In genomic region chr11:43930868-43931716, GRCh38 we compare ENCODE assay signal across 22 cellular contexts. TPM values are rescaled to one million over a fixed set of nuclear protein-coding genes. Genes with fewer than 3 reads are reported as not detected.
DNase-seq lines count a peak whose midpoint lies in the region; ATAC-seq, FAIRE-seq and TF ChIP-seq lines count a peak whose summit lies in the region.
"Had no signal": no experiment of that assay in that cellular context is flagged by ENCODE, and none has a peak within 500 bp of the region (broad histone marks: within the 10 kb centered on the region; RNA-seq: fewer than 3 reads in every experiment).

No MANE protein-coding gene starts in this region.

- H2AFZ ChIP-seq in KMS-11 (ENCODE audit: low read depth) = peak overlapping the region; percentile 17; the same call in 1 of the 2 replicates
- H2AFZ ChIP-seq in K562 (ENCODE audit: low read depth, low read length) = no peak overlapping the region

- intact Hi-C loops in K562 (cut with micrococcal nuclease) = no loop called here

- no peak overlapping the region for H3K4me3 ChIP-seq in KMS-11 (IDR thresholded peaks at IDR 0.05; ENCODE audit: insufficient read depth, low read depth, low read length)
- no peak overlapping the region for H3K4me3 ChIP-seq in K562
- H3K4me3 ChIP-seq: gastroesophageal sphincter, sigmoid colon, tibial artery had no signal

- H3K79me2 ChIP-seq in KMS-11 (ENCODE audit: insufficient read depth, low read depth) (no peaks in the 10 kb centered on the region), K562 (ENCODE audit: control insufficient read depth, insufficient read depth, low read length) (no peaks in the 10 kb centered on the region)

- CTCF ChIA-PET in K562 (lab: Yijun Ruan, JAX; ENCODE audit: low intra/inter-chr PET ratio) = no interaction called here

- H3K36me3 Mint-ChIP-seq in stimulated activated effector memory CD8-positive, alpha-beta T cell treated with anti-CD3 and anti-CD28 coated beads, Interleukin-12 subunit alpha, Interleukin-12 subunit beta, amount 100 ng/mL, for 72 hours = no peaks in the 10 kb centered on the region
- H3K36me3 Mint-ChIP-seq: activated naive CD4-positive, alpha-beta T cell treated with anti-CD3 and anti-CD28 coated beads, Interleukin-2, amount 50 U/mL, for 72 hours had no signal

- H3K4me2 ChIP-seq in KMS-11 = peak overlapping the region; percentile 25
- H3K4me2 ChIP-seq in K562 (ENCODE audit: insufficient read depth, low read length) = no peak overlapping the region

- POLR2A ChIA-PET in K562 (lab: Yijun Ruan, JAX) = interaction anchor here (0.5 to 3.9 kb wide), 3 partner anchors 12 to 663 kb away, joined by 3 to 21 read pairs (median 3); partner anchors contain the start of gene C11orf96

- WGBS in K562 (ENCODE audit: insufficient coverage, low coverage, missing lambda C conversion rate) = 16% methylated on average over 10 of the region's 10 CpGs

- no peaks in the 10 kb centered on the region for H3K9me3 Mint-ChIP-seq in stimulated activated effector memory CD8-positive, alpha-beta T cell treated with anti-CD3 and anti-CD28 coated beads, Interleukin-12 subunit alpha, Interleukin-12 subunit beta, amount 100 ng/mL, for 72 hours
- H3K9me3 Mint-ChIP-seq: activated naive CD4-positive, alpha-beta T cell treated with anti-CD3 and anti-CD28 coated beads, Interleukin-2, amount 50 U/mL, for 72 hours; stimulated activated naive B cell treated with anti-CD40 and anti-IgM and Interleukin-4, amounts not matched to agents 10 μg/mL and 1 μg/mL and 100 μg/mL, for 72 hours; T-helper 2 cell treated with Interferon-gamma antibody and Interleukin-4, amounts not matched to agents 5 μg/mL and 100 μg/mL, for 36 hours had no signal

- TF ChIP-seq EP300 in K562 (IDR thresholded peaks at IDR 0.05; ENCODE audit: low read length) = no peak

- H3K9me1 ChIP-seq in K562 (ENCODE audit: control insufficient read depth, insufficient read depth, low read length) = no peaks in the 10 kb centered on the region

- H3K4me1 Mint-ChIP-seq in stimulated activated effector memory CD8-positive, alpha-beta T cell treated with anti-CD3 and anti-CD28 coated beads, Interleukin-12 subunit alpha, Interleukin-12 subunit beta, amount 100 ng/mL, for 72 hours = peaks cover 11% of the 10 kb centered on the region
- H3K4me1 Mint-ChIP-seq: stimulated activated naive B cell treated with anti-CD40 and anti-IgM and Interleukin-4, amounts not matched to agents 10 μg/mL and 1 μg/mL and 100 μg/mL, for 72 hours had no signal

- H3K9me3 ChIP-seq in K562 (replicated peaks; ENCODE audit: control insufficient read depth, insufficient read depth, low read depth, low read length) = no peaks in the 10 kb centered on the region
- H3K9me3 ChIP-seq: gastroesophageal sphincter, sigmoid colon, tibial artery had no signal

- no peak for FAIRE-seq in K562 (lab: Jason Lieb, UNC)
- FAIRE-seq: GM18507 had no signal

- DNase-seq in K562 (ENCODE audit: extremely low read depth in 1 of 4, low spot score in 3 of 4) (no peak), kidney tubule cell (ENCODE audit: low spot score) (peak; percentile 32), GOT3 (lab: John Stamatoyannopoulos, UW) (no peak), DMS114 treated with DMSO at 0.1 percent for 48 hours (lab: John Stamatoyannopoulos, UW; ENCODE audit: unreplicated experiment) (no peak)
- DNase-seq in stimulated activated effector memory CD8-positive, alpha-beta T cell treated with anti-CD3 and anti-CD28 coated beads, Interleukin-12 subunit alpha, Interleukin-12 subunit beta, amount 100 ng/mL, for 72 hours (ENCODE audit: low spot score in 2 of 2) = no peak
- DNase-seq: activated CD8-positive, alpha-beta memory T cell treated with anti-CD3 and anti-CD28 coated beads for 24 hours; DMS79 treated with DMSO at 0.1 percent for 48 hours; left colon; NCI-H1694; NCI-H748 treated with DMSO at 0.1 percent for 48 hours; SIG-M5; sigmoid colon; stimulated activated naive B cell treated with anti-CD40 and anti-IgM and Interleukin-4, amounts not matched to agents 10 μg/mL and 1 μg/mL and 100 μg/mL, for 72 hours; tibial artery had no signal

- TF ChIP-seq RAD21 in K562 (CRISPR knock-in tag; conservative IDR thresholded peaks at IDR 0.05 in 1 of 2, IDR thresholded peaks at IDR 0.05 in 1 of 2) = no peak

- H3K27ac Mint-ChIP-seq in stimulated activated effector memory CD8-positive, alpha-beta T cell treated with anti-CD3 and anti-CD28 coated beads, Interleukin-12 subunit alpha, Interleukin-12 subunit beta, amount 100 ng/mL, for 72 hours = peak overlapping the region; percentile 17
- H3K27ac Mint-ChIP-seq: stimulated activated naive B cell treated with anti-CD40 and anti-IgM and Interleukin-4, amounts not matched to agents 10 μg/mL and 1 μg/mL and 100 μg/mL, for 72 hours; T-helper 2 cell treated with Interferon-gamma antibody and Interleukin-4, amounts not matched to agents 5 μg/mL and 100 μg/mL, for 36 hours had no signal

- no TSS peak for BruUV-seq in K562 (replicated peaks; lab: Mats Ljungman, UMichigan)

- in situ Hi-C loops in K562 (cut with MboI) = no loop called here

- no peaks in the 10 kb centered on the region for H4K20me1 ChIP-seq in KMS-11 (ENCODE audit: insufficient read depth)
- no peaks in the 10 kb centered on the region for H4K20me1 ChIP-seq in K562 (replicated peaks; ENCODE audit: control insufficient read depth, insufficient read depth, low read length)

- TF ChIP-seq POLR2A in K562 (conservative IDR thresholded peaks at IDR 0.05) = no peak

- H3K4me3 Mint-ChIP-seq in stimulated activated effector memory CD8-positive, alpha-beta T cell treated with anti-CD3 and anti-CD28 coated beads, Interleukin-12 subunit alpha, Interleukin-12 subunit beta, amount 100 ng/mL, for 72 hours = no peak overlapping the region
- H3K4me3 Mint-ChIP-seq: stimulated activated naive B cell treated with anti-CD40 and anti-IgM and Interleukin-4, amounts not matched to agents 10 μg/mL and 1 μg/mL and 100 μg/mL, for 72 hours; T-helper 2 cell treated with Interferon-gamma antibody and Interleukin-4, amounts not matched to agents 5 μg/mL and 100 μg/mL, for 36 hours had no signal

- peaks cover 42% of the 10 kb centered on the region for H3K4me1 ChIP-seq in KMS-11 (ENCODE audit: low read depth, poor library complexity, severe bottlenecking)
- peaks cover 3 to 11% of the 10 kb centered on the region in 2 experiments; a peak in 2 of 5 replicates for H3K4me1 ChIP-seq in K562 (replicated peaks in 1 of 2; ENCODE audit: control insufficient read depth in 2 of 2, insufficient read depth in 2 of 2, low read length in 2 of 2)

- H3K27ac ChIP-seq in KMS-11 = peak overlapping the region; percentile 17; the same call in 1 of the 2 replicates
- H3K27ac ChIP-seq in K562 (ENCODE audit: extremely low read depth, low read depth, low read length) = no peak overlapping the region
- H3K27ac ChIP-seq: gastroesophageal sphincter, sigmoid colon, tibial artery had no signal

- no peak for ATAC-seq in K562
- no peak for ATAC-seq in stimulated activated effector memory CD8-positive, alpha-beta T cell treated with anti-CD3 and anti-CD28 coated beads, Interleukin-12 subunit alpha, Interleukin-12 subunit beta, amount 100 ng/mL, for 72 hours
- ATAC-seq in HG03460 (IDR thresholded peaks at IDR 0.05; ENCODE audit: unreplicated experiment) = no peak
- ATAC-seq: activated CD4-positive, CD25-positive, alpha-beta regulatory T cell treated with anti-CD3 and anti-CD28 coated beads, Interleukin-2, amount 50 U/mL, for 24 hours; activated naive CD4-positive, alpha-beta T cell treated with anti-CD3 and anti-CD28 coated beads, Interleukin-2, amount 50 U/mL, for 72 hours; gastroesophageal sphincter; left colon; stimulated activated naive B cell treated with anti-CD40 and anti-IgM and Interleukin-4, amounts not matched to agents 10 μg/mL and 1 μg/mL and 100 μg/mL, for 72 hours had no signal

- no peak for TF ChIP-seq CTCF in KMS-11 (conservative IDR thresholded peaks at IDR 0.05; ENCODE audit: low read depth, low read length)
- no peak for TF ChIP-seq CTCF in K562 (IDR thresholded peaks at IDR 0.05 in 2 of 3, conservative IDR thresholded peaks at IDR 0.05 in 1 of 3; ENCODE audit: insufficient read depth in 2 of 3, low read depth in 1 of 3, low read length in 3 of 3)

- no peaks in the 10 kb centered on the region for H3K36me3 ChIP-seq in KMS-11 (ENCODE audit: insufficient read depth)
- no peaks in the 10 kb centered on the region for H3K36me3 ChIP-seq in K562 (ENCODE audit: control insufficient read depth, insufficient read depth, low read length)
- H3K36me3 ChIP-seq: gastroesophageal sphincter, sigmoid colon, tibial artery had no signal

- no peaks in the 10 kb centered on the region for H3K27me3 ChIP-seq in KMS-11 (ENCODE audit: insufficient read depth, low read depth)
- H3K27me3 ChIP-seq in K562 (ENCODE audit: control insufficient read depth in 2 of 2, insufficient read depth in 2 of 2, low read length in 2 of 2) = peaks cover 0 to 8% of the 10 kb centered on the region in 2 experiments; a peak in 1 of 5 replicates
- H3K27me3 ChIP-seq: tibial artery had no signal

- no peak overlapping the region for H3K9ac ChIP-seq in KMS-11
- H3K9ac ChIP-seq in K562 (ENCODE audit: insufficient read depth in 1 of 2, low read depth in 2 of 2, low read length in 2 of 2) = no peak overlapping the region

RNA-seq across cellular contexts. Expression of gene C11orf96, which starts 11.3 kb away (rescaled TPM):
- total RNA-seq in K562 (2011; cell fraction: chromatin; rRNA removed; ENCODE audit: low replicate concordance) = 0.81 and 2.9 TPM in 2 replicates
- total RNA-seq in K562 (2011; cell fraction: nucleolus; rRNA removed) = 3.4 and 4.8 TPM in 2 replicates
- total RNA-seq in K562 (2011; cell fraction: nucleoplasm; rRNA removed) = 1.3 and 1.9 TPM in 2 replicates
- 6.8 and 9.6 TPM in 2 replicates for total RNA-seq in K562 (2014; rRNA removed)
- total RNA-seq in K562 (2014; rRNA removed; fragmentation: Illumina TruSeq; extraction: Trizol) = 0.26 and 0.40 TPM in 2 replicates
- 0.83 and 0.90 TPM in 2 replicates for total RNA-seq in K562 (2015; rRNA removed; fragmentation: Illumina TruSeq; extraction: Trizol)
- total RNA-seq in K562 (2021) = 7.7 and 8.5 TPM in 2 replicates
- 1.2 and 2.0 TPM in 2 replicates for polyA plus RNA-seq in K562 (2011; rRNA removed)
- 1.9 and 9.3 TPM in 2 replicates for polyA plus RNA-seq in K562 (2011; cell fraction: cytosol; rRNA removed)
- 2.0 and 4.6 TPM in 2 replicates for polyA plus RNA-seq in K562 (2011; cell fraction: nucleus; rRNA removed)
- polyA plus RNA-seq in K562 (2012) = 5.5 and 6.8 TPM in 2 replicates
- 0.16 and 0.73 TPM in 2 replicates for polyA plus RNA-seq in K562 (2014; fragmentation: Illumina TruSeq; extraction: Trizol)
- under 1 TPM; 0.08 to 0.14 TPM for polyA plus RNA-seq in K562 (2014; fragmentation: Nextera tagmentation; extraction: Ambion mirVana)
- 6.6 and 10.8 TPM in 2 replicates for polyA plus RNA-seq in K562 (2014; rRNA removed)
- polyA minus RNA-seq in K562 (2011; rRNA and poly(A)+ RNA removed) = 0.18 and 0.25 TPM in 2 replicates
- 2.0 and 2.1 TPM in 2 replicates for polyA minus RNA-seq in K562 (2011; cell fraction: cytosol; rRNA and poly(A)+ RNA removed)
- 1.3 and 1.6 TPM in 2 replicates for polyA minus RNA-seq in K562 (2011; cell fraction: nucleus; rRNA and poly(A)+ RNA removed)
- total RNA-seq: OCI-LY7 had no signal

RNA-seq across cellular contexts. Expression of gene ALKBH3, which starts 50.5 kb away (rescaled TPM):
- 12.6 and 15.8 TPM in 2 replicates for total RNA-seq in K562 (2011; cell fraction: chromatin; rRNA removed; ENCODE audit: low replicate concordance)
- 8.7 and 11.2 TPM in 2 replicates for total RNA-seq in K562 (2011; cell fraction: nucleolus; rRNA removed)
- total RNA-seq in K562 (2011; cell fraction: nucleoplasm; rRNA removed) = 8.6 and 8.9 TPM in 2 replicates
- total RNA-seq in K562 (2014; rRNA removed) = 37.6 and 38.6 TPM in 2 replicates
- 42.5 TPM in 2 replicates for total RNA-seq in K562 (2014; rRNA removed; fragmentation: Illumina TruSeq; extraction: Trizol)
- total RNA-seq in K562 (2015; rRNA removed; fragmentation: Illumina TruSeq; extraction: Trizol) = 42.2 and 42.9 TPM in 2 replicates
- 33.1 and 37.9 TPM in 2 replicates for total RNA-seq in K562 (2021)
- polyA plus RNA-seq in K562 (2011; rRNA removed) = 25.5 and 30.0 TPM in 2 replicates
- 14.3 and 22.8 TPM in 2 replicates for polyA plus RNA-seq in K562 (2011; cell fraction: cytosol; rRNA removed)
- polyA plus RNA-seq in K562 (2011; cell fraction: nucleus; rRNA removed) = 11.1 and 16.7 TPM in 2 replicates
- polyA plus RNA-seq in K562 (2012) = 25.6 and 42.0 TPM in 2 replicates
- 45.1 and 49.9 TPM in 2 replicates for polyA plus RNA-seq in K562 (2014; fragmentation: Illumina TruSeq; extraction: Trizol)
- polyA plus RNA-seq in K562 (2014; fragmentation: Nextera tagmentation; extraction: Ambion mirVana) = 10 to 100 TPM; 16.0 to 25.0 TPM
- polyA plus RNA-seq in K562 (2014; rRNA removed) = 24.3 and 36.5 TPM in 2 replicates
- polyA minus RNA-seq in K562 (2011; rRNA and poly(A)+ RNA removed) = 33.5 and 52.5 TPM in 2 replicates
- 6.2 and 9.3 TPM in 2 replicates for polyA minus RNA-seq in K562 (2011; cell fraction: cytosol; rRNA and poly(A)+ RNA removed)
- 10.9 and 16.0 TPM in 2 replicates for polyA minus RNA-seq in K562 (2011; cell fraction: nucleus; rRNA and poly(A)+ RNA removed)
- total RNA-seq: OCI-LY7 had no signal
